12 cellular contexts compared by ENCODE assay signal in the genomic region with DNA sequence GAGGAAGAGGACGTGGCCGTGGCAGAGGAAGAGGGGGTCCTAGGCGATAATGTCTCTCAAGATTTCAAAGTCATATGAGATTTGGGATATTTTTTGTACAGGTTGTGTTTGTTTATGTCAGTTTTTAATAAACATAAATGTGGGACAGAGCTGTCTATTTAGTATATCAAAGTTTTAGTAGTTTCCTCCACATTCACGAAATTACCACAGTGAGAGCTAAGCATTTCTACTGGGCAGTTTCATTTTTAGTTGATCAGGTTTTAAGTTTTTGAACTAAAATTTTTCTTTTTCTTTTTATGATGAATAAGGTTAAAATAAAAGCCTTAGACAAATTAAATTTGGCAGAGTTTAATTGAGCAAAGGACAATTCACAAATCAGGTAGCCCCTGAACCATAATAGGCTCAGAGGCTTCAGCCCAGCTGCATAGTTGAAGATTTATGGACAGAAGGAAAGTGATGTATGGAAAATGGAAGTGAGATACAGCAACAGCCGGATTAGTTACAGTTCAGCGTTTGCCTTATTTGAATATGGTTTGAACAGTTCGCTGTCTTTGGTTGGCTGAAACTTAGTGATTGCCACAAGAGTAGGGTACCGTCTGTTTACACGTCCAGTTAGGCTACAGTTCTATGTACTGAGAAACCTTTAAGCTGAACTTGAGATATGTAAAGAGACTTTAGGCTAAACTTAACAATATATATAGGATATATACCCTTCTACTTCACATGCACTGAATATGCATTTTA. TPM values are rescaled to one million over a fixed set of nuclear protein-coding genes. Genes with fewer than 3 reads are reported as not detected.
DNase-seq lines count a peak whose midpoint lies in the region; ATAC-seq, FAIRE-seq and TF ChIP-seq lines count a peak whose summit lies in the region.
"Had no signal": no experiment of that assay in that cellular context is flagged by ENCODE, and none has a peak within 500 bp of the region (broad histone marks: within the 10 kb centered on the region; RNA-seq: fewer than 3 reads in every experiment).

No MANE protein-coding gene starts in this region.

- no peaks in the 10 kb centered on the region for H3K9me3 ChIP-seq in T-helper 17 cell (ENCODE audit: control insufficient read depth, low read length, poor library complexity, severe bottlenecking)

- H3K36me3 Mint-ChIP-seq in T-helper 17 cell (ENCODE audit: low read depth) = no peaks in the 10 kb centered on the region

- H3K4me1 Mint-ChIP-seq in T-helper 17 cell = peaks cover 12% of the 10 kb centered on the region

- in situ Hi-C loops in G401 (cut with HindIII; ENCODE audit: low sequenced_read_pairs) = no loop called here

- DNase-seq in D721Med (ENCODE audit: insufficient read length, low spot score) (no peak), T-helper 17 cell (no peak), coronary artery (ENCODE audit: low spot score) (no peak), G401 (ENCODE audit: low spot score) (no peak), NCI-H2081 (lab: John Stamatoyannopoulos, UW) (no peak)
- no peak for DNase-seq in effector CD4-positive, alpha-beta T cell
- DNase-seq: anterior cingulate cortex, DMS 273 treated with DMSO at 0.1 percent for 48 hours, midbrain, NCI-H146 had no signal

- peak overlapping the region; percentile 83 for H3K4me3 Mint-ChIP-seq in T-helper 17 cell

- H3K4me3 ChIP-seq in coronary artery = no peak overlapping the region

- FAIRE-seq in D721Med (lab: Jason Lieb, UNC) = peak; percentile 38

- no peaks in the 10 kb centered on the region for H3K27me3 Mint-ChIP-seq in T-helper 17 cell

- H3K27ac Mint-ChIP-seq in T-helper 17 cell = peak overlapping the region; percentile 95

- ATAC-seq in GM19324 (IDR thresholded peaks at IDR 0.05; ENCODE audit: low FRiP score, unreplicated experiment) = peak; percentile 96
- ATAC-seq in HG02885 (IDR thresholded peaks at IDR 0.05; ENCODE audit: poor library complexity, unreplicated experiment) = peak; percentile 97
- ATAC-seq in T-helper 17 cell = peak; percentile 14

- no peak overlapping the region for H3K27ac ChIP-seq in coronary artery

- no peak for TF ChIP-seq CTCF in D721Med (IDR thresholded peaks at IDR 0.05; ENCODE audit: insufficient read depth, missing control alignments)
- TF ChIP-seq CTCF in coronary artery (IDR thresholded peaks at IDR 0.05) = no peak

RNA-seq across cellular contexts. Expression of a gene that starts 17.1 kb away (rescaled TPM):
- 10 to 100 TPM; 23.1 to 29.9 TPM for total RNA-seq in T-helper 17 cell
- total RNA-seq in G401 (2014; rRNA removed; shearing (Covaris generic)) = 20.4 and 33.5 TPM in 2 replicates

RNA-seq across cellular contexts. Expression of a gene that starts 28.8 kb away (rescaled TPM):
- total RNA-seq in T-helper 17 cell = 10 to 100 TPM; 32.5 to 37.7 TPM
- total RNA-seq in G401 (2014; rRNA removed; shearing (Covaris generic)) = 21.6 and 27.9 TPM in 2 replicates

Comparison
In these comparisons a context has a peak if more than half of its experiments do, and no peak if none do; other contexts are left out.
1. ATAC-seq: peak in every context shown above with its lines; median percentile 97 in HG02885; 96 in GM19324; 14 in T-helper 17 cell.